29 cellular contexts compared by ENCODE assay signal in the genomic region with DNA sequence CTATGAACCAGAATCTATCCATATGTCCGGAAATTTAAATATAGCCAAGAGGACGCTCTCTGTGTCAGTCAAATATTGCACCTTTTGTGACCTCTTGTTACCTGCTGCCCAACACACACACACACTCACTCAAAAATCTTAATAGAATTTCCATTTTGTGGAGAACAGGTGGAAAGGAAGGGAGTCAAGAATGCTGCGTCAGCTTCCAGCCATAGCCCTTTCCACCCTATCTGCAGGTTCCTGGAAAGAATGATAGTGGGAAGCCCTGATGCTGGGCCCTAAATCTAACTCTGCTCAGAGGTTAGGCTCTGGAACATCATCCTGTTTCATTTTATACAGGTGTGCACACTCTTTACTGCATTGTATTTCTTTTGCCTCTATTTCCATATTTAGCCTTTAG.
"Had no signal": no experiment of that assay in that cellular context is flagged by ENCODE, and none has a peak within 500 bp of the region (broad histone marks: within the 10 kb centered on the region; RNA-seq: fewer than 3 reads in every experiment).

No MANE protein-coding gene starts in this region.

- H3K27me3 Mint-ChIP-seq: stimulated activated memory B cell treated with anti-CD40 and anti-IgM and Interleukin-4, amounts not matched to agents 10 μg/mL and 1 μg/mL and 100 μg/mL, for 72 hours; stimulated activated naive CD8-positive, alpha-beta T cell treated with anti-CD3 and anti-CD28 coated beads, Interleukin-15, amount 100 ng/mL, for 72 hours; stimulated activated naive CD8-positive, alpha-beta T cell treated with anti-CD3 and anti-CD28 coated beads, Interleukin-15, Interleukin-2, amounts not matched to agents 100 ng/mL and 50 ng/mL, for 24 hours; type B pancreatic cell had no signal

- H3K27ac ChIP-seq: stomach, testis, thoracic aorta, thyroid gland, tibial artery, tibial nerve, transverse colon, upper lobe of left lung, upper lobe of right lung, uterus had no signal

- H3K4me3 ChIP-seq: stomach, suprapubic skin, testis, thoracic aorta, thyroid gland, tibial artery, tibial nerve, transverse colon, upper lobe of left lung, upper lobe of right lung, uterus, vagina had no signal

- ATAC-seq: stimulated activated effector memory CD8-positive, alpha-beta T cell treated with anti-CD3 and anti-CD28 coated beads, Interleukin-12 subunit alpha, Interleukin-12 subunit beta, amount 100 ng/mL, for 72 hours; stimulated activated memory B cell treated with anti-CD40 and anti-IgM and Interleukin-4, amounts not matched to agents 10 μg/mL and 1 μg/mL and 100 μg/mL, for 72 hours; stimulated activated naive B cell treated with anti-CD40 and anti-IgM and Interleukin-4, amounts not matched to agents 10 μg/mL and 1 μg/mL and 100 μg/mL, for 72 hours; stimulated activated naive CD8-positive, alpha-beta T cell treated with anti-CD3 and anti-CD28 coated beads, Interleukin-15, amount 100 ng/mL, for 72 hours; stimulated activated naive CD8-positive, alpha-beta T cell treated with anti-CD3 and anti-CD28 coated beads, Interleukin-15, Interleukin-2, amounts not matched to agents 100 U/mL and 50 U/mL, for 24 hours; upper lobe of right lung had no signal

- H3K27me3 ChIP-seq: stomach, suprapubic skin, testis, thyroid gland, tibial artery, tibial nerve, transverse colon, upper lobe of left lung, upper lobe of right lung, uterus, vagina had no signal

- FAIRE-seq: urothelium cell line had no signal

- H3K9me3 Mint-ChIP-seq: stimulated activated effector memory CD8-positive, alpha-beta T cell treated with anti-CD3 and anti-CD28 coated beads, Interleukin-12 subunit alpha, Interleukin-12 subunit beta, amount 100 ng/mL, for 72 hours; stimulated activated memory B cell treated with anti-CD40 and anti-IgM and Interleukin-4, amounts not matched to agents 10 μg/mL and 1 μg/mL and 100 μg/mL, for 72 hours; stimulated activated naive B cell treated with anti-CD40 and anti-IgM and Interleukin-4, amounts not matched to agents 10 μg/mL and 1 μg/mL and 100 μg/mL, for 72 hours; stimulated activated naive CD8-positive, alpha-beta T cell treated with anti-CD3 and anti-CD28 coated beads, Interleukin-15, amount 100 ng/mL, for 72 hours; stimulated activated naive CD8-positive, alpha-beta T cell treated with anti-CD3 and anti-CD28 coated beads, Interleukin-15, Interleukin-2, amounts not matched to agents 100 ng/mL and 50 ng/mL, for 24 hours; type B pancreatic cell had no signal

- H3K4me1 ChIP-seq: stomach, testis, thyroid gland, tibial artery, transverse colon, upper lobe of left lung, upper lobe of right lung, uterus had no signal

- H3K4me1 Mint-ChIP-seq: stimulated activated naive CD8-positive, alpha-beta T cell treated with anti-CD3 and anti-CD28 coated beads, Interleukin-15, amount 100 ng/mL, for 72 hours had no signal

- H3K4me3 Mint-ChIP-seq: stimulated activated effector memory CD8-positive, alpha-beta T cell treated with anti-CD3 and anti-CD28 coated beads, Interleukin-12 subunit alpha, Interleukin-12 subunit beta, amount 100 ng/mL, for 72 hours; stimulated activated memory B cell treated with anti-CD40 and anti-IgM and Interleukin-4, amounts not matched to agents 10 μg/mL and 1 μg/mL and 100 μg/mL, for 72 hours; stimulated activated naive B cell treated with anti-CD40 and anti-IgM and Interleukin-4, amounts not matched to agents 10 μg/mL and 1 μg/mL and 100 μg/mL, for 72 hours; stimulated activated naive CD8-positive, alpha-beta T cell treated with anti-CD3 and anti-CD28 coated beads, Interleukin-15, amount 100 ng/mL, for 72 hours; stimulated activated naive CD8-positive, alpha-beta T cell treated with anti-CD3 and anti-CD28 coated beads, Interleukin-15, Interleukin-2, amounts not matched to agents 100 ng/mL and 50 ng/mL, for 24 hours; type B pancreatic cell had no signal

- H3K27ac Mint-ChIP-seq: stimulated activated effector memory CD8-positive, alpha-beta T cell treated with anti-CD3 and anti-CD28 coated beads, Interleukin-12 subunit alpha, Interleukin-12 subunit beta, amount 100 ng/mL, for 72 hours; stimulated activated memory B cell treated with anti-CD40 and anti-IgM and Interleukin-4, amounts not matched to agents 10 μg/mL and 1 μg/mL and 100 μg/mL, for 72 hours; stimulated activated naive B cell treated with anti-CD40 and anti-IgM and Interleukin-4, amounts not matched to agents 10 μg/mL and 1 μg/mL and 100 μg/mL, for 72 hours; stimulated activated naive CD8-positive, alpha-beta T cell treated with anti-CD3 and anti-CD28 coated beads, Interleukin-15, amount 100 ng/mL, for 72 hours; stimulated activated naive CD8-positive, alpha-beta T cell treated with anti-CD3 and anti-CD28 coated beads, Interleukin-15, Interleukin-2, amounts not matched to agents 100 ng/mL and 50 ng/mL, for 24 hours; type B pancreatic cell had no signal

- H3K9me3 ChIP-seq: stomach, suprapubic skin, testis, thoracic aorta, thyroid gland, tibial artery, tibial nerve, transverse colon, upper lobe of left lung, upper lobe of right lung, uterus, vagina had no signal

- H3K36me3 ChIP-seq: stomach, suprapubic skin, thoracic aorta, thyroid gland, tibial artery, tibial nerve, transverse colon, upper lobe of left lung, upper lobe of right lung, uterus, vagina had no signal

- H3K36me3 Mint-ChIP-seq: stimulated activated effector memory CD8-positive, alpha-beta T cell treated with anti-CD3 and anti-CD28 coated beads, Interleukin-12 subunit alpha, Interleukin-12 subunit beta, amount 100 ng/mL, for 72 hours; stimulated activated memory B cell treated with anti-CD40 and anti-IgM and Interleukin-4, amounts not matched to agents 10 μg/mL and 1 μg/mL and 100 μg/mL, for 72 hours; stimulated activated naive B cell treated with anti-CD40 and anti-IgM and Interleukin-4, amounts not matched to agents 10 μg/mL and 1 μg/mL and 100 μg/mL, for 72 hours; type B pancreatic cell had no signal

- DNase-seq: stimulated activated CD4-positive, alpha-beta T cell treated with anti-CD3 and anti-CD28 coated beads, Interleukin-2, amount 100 ng/mL, for 48 hours; stimulated activated CD4-positive, alpha-beta T cell treated with anti-CD3 and anti-CD28 coated beads, Interleukin-4, amount 100 ng/mL, for 1 hour; stimulated activated CD4-positive, alpha-beta T cell treated with anti-CD3 and anti-CD28 coated beads, Interleukin-4, amount 100 ng/mL, for 24 hours; stimulated activated CD4-positive, alpha-beta T cell treated with anti-CD3 and anti-CD28 coated beads, Interleukin-4, amount 100 ng/mL, for 4 hours; stimulated activated CD8-positive, alpha-beta memory T cell treated with anti-CD3 and anti-CD28 coated beads, Interleukin-4, amount 100 ng/mL, for 48 hours; stimulated activated naive B cell treated with anti-CD40 and anti-IgM and Interleukin-4, amounts not matched to agents 10 μg/mL and 1 μg/mL and 100 μg/mL, for 72 hours; stimulated activated naive CD4-positive, alpha-beta T cell; stimulated activated naive CD4-positive, alpha-beta T cell treated with Interleukin-2 at 50 U/mL for 16 hours; stimulated activated naive CD8-positive, alpha-beta T cell treated with anti-CD3 and anti-CD28 coated beads, Interleukin-15, amount 100 ng/mL, for 72 hours; stimulated activated naive CD8-positive, alpha-beta T cell treated with anti-CD3 and anti-CD28 coated beads, Interleukin-15, Interleukin-2, amounts not matched to agents 100 U/mL and 50 U/mL, for 24 hours; stomach; substantia nigra; testis; thyroid gland; tibial artery; transverse colon; trophoblast cell; upper lobe of left lung; upper lobe of right lung; uterus had no signal
